18 cellular contexts compared by ENCODE assay signal in the genomic region with DNA sequence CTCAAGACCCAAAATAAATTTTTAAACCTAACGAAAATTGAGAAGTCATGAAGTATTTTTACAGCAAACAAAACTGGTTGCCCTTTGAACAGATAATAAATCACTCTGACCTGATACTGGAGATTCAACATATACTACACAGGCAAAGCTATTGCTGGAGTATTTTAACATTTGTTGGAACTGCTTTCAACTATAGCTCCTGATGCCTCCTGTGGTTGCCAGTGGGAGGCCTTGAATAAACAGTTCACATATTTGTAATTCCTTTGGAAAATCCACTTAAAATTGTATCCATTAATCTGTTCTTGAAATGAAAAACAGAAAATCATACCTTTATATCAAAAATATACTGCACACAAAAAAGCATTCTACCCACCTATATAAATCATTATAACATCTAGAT.
A peak's percentile ranks its signal among the peaks of the same experiment; 100 is the strongest.
DNase-seq lines count a peak whose midpoint lies in the region; ATAC-seq and TF ChIP-seq lines count a peak whose summit lies in the region.
"Had no signal": no experiment of that assay in that cellular context is flagged by ENCODE, and none has a peak within 500 bp of the region (broad histone marks: within the 10 kb centered on the region; RNA-seq: fewer than 3 reads in every experiment).

No MANE protein-coding gene starts in this region.

- DNase-seq in DMS53 (lab: John Stamatoyannopoulos, UW): peak; percentile 55
- DNase-seq in DMS53 treated with DMSO at 0.1 percent for 48 hours (lab: John Stamatoyannopoulos, UW; ENCODE audit: unreplicated experiment): no peak
- DNase-seq in SK-MEL-5 (ENCODE audit: low read depth, low spot score): peak; percentile 7
- DNase-seq in hepatocyte (ENCODE audit: low spot score): peak; percentile 34
- DNase-seq in smooth muscle cell (lab: John Stamatoyannopoulos, UW; ENCODE audit: unreplicated experiment): no peak
- DNase-seq in activated effector memory CD4-positive, alpha-beta T cell treated with anti-CD3 and anti-CD28 coated beads, Interleukin-2, amount 50 U/mL, for 16 hours: no peak
- DNase-seq: 8988T; activated naive CD4-positive, alpha-beta T cell treated with Interleukin-2 at 50 U/mL for 16 hours; CD4-positive, CD25-positive, alpha-beta regulatory T cell; effector memory CD4-positive, alpha-beta T cell; mammary epithelial cell; NCI-H69; Peyer's patch; stimulated activated CD4-positive, alpha-beta T cell treated with anti-CD3 and anti-CD28 coated beads, Interleukin-4, amount 100 ng/mL, for 4 hours; T-helper 1 cell; transverse colon had no signal

- H2AFZ ChIP-seq in hepatocyte (no peak overlapping the region), smooth muscle cell (ENCODE audit: low read depth) (no peak overlapping the region)

- no peaks in the 10 kb centered on the region for H4K20me1 ChIP-seq in hepatocyte (ENCODE audit: insufficient read depth, poor library complexity, severe bottlenecking)
- H4K20me1 ChIP-seq in smooth muscle cell (ENCODE audit: low read depth): no peaks in the 10 kb centered on the region

- H3K9me2 ChIP-seq in hepatocyte (replicated peaks; ENCODE audit: insufficient read depth): no peaks in the 10 kb centered on the region

- in situ Hi-C loops in SK-MEL-5 (cut with HindIII; ENCODE audit: low pct_unique_long_range_greater_than_20kb, low sequenced_read_pairs): no loop called here

- ATAC-seq in GM18868 (IDR thresholded peaks at IDR 0.05; ENCODE audit: unreplicated experiment) (no peak), HG02759 (IDR thresholded peaks at IDR 0.05; ENCODE audit: unreplicated experiment) (no peak)

- H3K4me2 ChIP-seq in hepatocyte: no peak overlapping the region
- H3K4me2 ChIP-seq in smooth muscle cell: peak overlapping the region; percentile 34

- no peak overlapping the region for H3K9ac ChIP-seq in smooth muscle cell (ENCODE audit: low read depth)

- H3K36me3 ChIP-seq in hepatocyte (replicated peaks; ENCODE audit: insufficient read depth, low read depth): no peaks in the 10 kb centered on the region
- no peaks in the 10 kb centered on the region for H3K36me3 ChIP-seq in smooth muscle cell (ENCODE audit: low read depth)
- H3K36me3 ChIP-seq: Peyer's patch, transverse colon had no signal

- H3F3A ChIP-seq in smooth muscle cell (ENCODE audit: low read depth): no peaks in the 10 kb centered on the region

- H3K9me3 ChIP-seq in hepatocyte (ENCODE audit: low read depth) (no peaks in the 10 kb centered on the region), smooth muscle cell (replicated peaks; ENCODE audit: low read depth) (no peaks in the 10 kb centered on the region)
- H3K9me3 ChIP-seq: Peyer's patch had no signal

- H3K4me3 ChIP-seq in hepatocyte (no peak overlapping the region), smooth muscle cell (no peak overlapping the region)
- H3K4me3 ChIP-seq: Peyer's patch, transverse colon had no signal

- WGBS in hepatocyte (ENCODE audit: low lambda C conversion rate, missing lambda C conversion rate): 4% methylated on average over 1 of the region's 1 CpG
- WGBS in smooth muscle cell (ENCODE audit: low lambda C conversion rate): 30% methylated on average over 1 of the region's 1 CpG

- TF ChIP-seq CTCF in hepatocyte (IDR thresholded peaks at IDR 0.05; ENCODE audit: poor library complexity): no peak
- no peak for TF ChIP-seq CTCF in smooth muscle cell (IDR thresholded peaks at IDR 0.05; ENCODE audit: borderline replicate concordance, insufficient read depth, poor library complexity, severe bottlenecking)

- no peaks in the 10 kb centered on the region for H3K79me2 ChIP-seq in hepatocyte
- no peaks in the 10 kb centered on the region for H3K79me2 ChIP-seq in smooth muscle cell (ENCODE audit: low read depth)

- H3K27me3 ChIP-seq in hepatocyte: no peaks in the 10 kb centered on the region
- H3K27me3 ChIP-seq in smooth muscle cell (ENCODE audit: low read depth): no peaks in the 10 kb centered on the region
- H3K27me3 ChIP-seq: Peyer's patch, transverse colon had no signal

- H3K27ac ChIP-seq in hepatocyte (no peak overlapping the region), smooth muscle cell (ENCODE audit: low read depth) (no peak overlapping the region)
- H3K27ac ChIP-seq: Peyer's patch, transverse colon had no signal

- H3K4me1 ChIP-seq in hepatocyte (ENCODE audit: insufficient read depth) (peaks cover 16% of the 10 kb centered on the region), smooth muscle cell (ENCODE audit: low read depth) (no peaks in the 10 kb centered on the region)
- H3K4me1 ChIP-seq: Peyer's patch, transverse colon had no signal

Comparison
In these comparisons a context has a peak if more than half of its experiments do, and no peak if none do; other contexts are left out.
1. DNase-seq: peak in DMS53 (single experiment), SK-MEL-5 (single experiment) and hepatocyte (single experiment); none in DMS53 treated with DMSO at 0.1 percent for 48 hours (single experiment), smooth muscle cell (single experiment) and activated effector memory CD4-positive, alpha-beta T cell treated with anti-CD3 and anti-CD28 coated beads, Interleukin-2, amount 50 U/mL, for 16 hours (single experiment).